Comparison of ENCODE assay signal across 24 cellular contexts in the genomic region with DNA sequence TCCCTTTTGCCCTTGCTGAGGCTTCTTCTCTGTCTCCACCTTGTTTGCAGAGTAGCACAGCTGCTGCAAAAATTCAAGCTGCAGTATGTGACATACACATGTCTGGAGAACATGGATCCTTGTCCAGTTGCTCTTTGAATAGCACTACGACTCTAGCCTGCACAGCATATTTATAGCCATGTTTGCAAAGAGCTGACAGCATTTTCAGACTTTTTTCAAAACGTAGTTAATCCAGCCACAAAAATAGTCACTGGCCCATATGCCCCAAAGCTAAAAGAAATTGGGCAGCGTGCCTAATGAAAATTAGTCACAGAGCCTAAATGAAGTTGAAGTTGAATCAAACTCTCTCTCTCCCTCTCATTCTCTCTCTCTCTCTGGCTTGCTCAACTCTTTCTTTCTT. TPM values are rescaled to one million over a fixed set of nuclear protein-coding genes. Genes with fewer than 3 reads are reported as not detected.
"Had no signal": no experiment of that assay in that cellular context is flagged by ENCODE, and none has a peak within 500 bp of the region (broad histone marks: within the 10 kb centered on the region; RNA-seq: fewer than 3 reads in every experiment).

No MANE protein-coding gene starts in this region.

- H3K36me3 ChIP-seq: esophagus muscularis mucosa, gastrocnemius medialis, heart right ventricle, prostate gland, right lobe of liver, spleen, tibial nerve, upper lobe of right lung, vagina had no signal

- H3K27me3 ChIP-seq: esophagus muscularis mucosa, gastrocnemius medialis, right lobe of liver, testis, upper lobe of right lung, vagina had no signal

- H3K27ac ChIP-seq: epithelial cell of prostate, esophagus muscularis mucosa, gastrocnemius medialis, heart right ventricle, parathyroid adenoma, prostate gland, right lobe of liver, spleen, testis, tibial nerve, upper lobe of right lung, vagina had no signal

- DNase-seq: effector memory CD8-positive, alpha-beta T cell; gastrocnemius medialis; heart right ventricle; hypothalamus; islet precursor cell; mammary epithelial cell; retina; right lobe of liver; spleen; stimulated activated CD4-positive, alpha-beta T cell treated with anti-CD3 and anti-CD28 coated beads, Interleukin-15, amount 100 ng/mL, for 24 hours; stimulated activated CD4-positive, alpha-beta T cell treated with anti-CD3 and anti-CD28 coated beads, Interleukin-1b, Interleukin-23, amount 100 ng/mL, for 48 hours; stimulated activated CD4-positive, alpha-beta T cell treated with anti-CD3 and anti-CD28 coated beads, Interleukin-4, amount 100 ng/mL, for 24 hours; testis; upper lobe of right lung had no signal

- H2AFZ ChIP-seq: parathyroid adenoma had no signal

- H3K9me3 ChIP-seq: esophagus muscularis mucosa, gastrocnemius medialis, heart right ventricle, prostate gland, right lobe of liver, spleen, testis, tibial nerve, upper lobe of right lung, vagina had no signal

- H3K4me3 ChIP-seq: esophagus muscularis mucosa, gastrocnemius medialis, heart right ventricle, prostate gland, right lobe of liver, spleen, testis, tibial nerve, upper lobe of right lung, vagina had no signal

- H3K4me1 ChIP-seq: gastrocnemius medialis, heart right ventricle, parathyroid adenoma, prostate gland, right lobe of liver, spleen, testis, tibial nerve, upper lobe of right lung, vagina had no signal

- ATAC-seq: effector memory CD8-positive, alpha-beta T cell; gastrocnemius medialis; heart right ventricle; left lobe of liver; natural killer cell treated with Interleukin-12 subunit alpha and Interleukin-12 subunit beta and Interleukin-15 and Interleukin-18, amount 100 ng/mL, for 72 hours; right lobe of liver; stimulated activated memory B cell treated with anti-CD40 and anti-IgM and Interleukin-4, amounts not matched to agents 10 μg/mL and 1 μg/mL and 100 μg/mL, for 72 hours; upper lobe of right lung had no signal

- H3K9ac ChIP-seq: parathyroid adenoma had no signal

- H3K79me2 ChIP-seq: parathyroid adenoma had no signal

RNA-seq across cellular contexts. Expression of gene SLC16A2, which starts 17.5 kb away (rescaled TPM):
- total RNA-seq: mononuclear cell; natural killer cell treated with Interleukin-12 subunit alpha and Interleukin-12 subunit beta and Interleukin-15 and Interleukin-18, amount 100 ng/mL, for 72 hours had no signal
